ENCODE assay signal across 8 cellular contexts in genomic region chr5:124655943-124656459, GRCh38.
DNase-seq lines count a peak whose midpoint lies in the region; ATAC-seq and TF ChIP-seq lines count a peak whose summit lies in the region.

No MANE protein-coding gene starts in this region.

- H3K27ac ChIP-seq in A673 (ENCODE audit: low read depth, low read length, poor library complexity, severe bottlenecking) (no peak overlapping the region), coronary artery (peak overlapping the region in 1 of 2 donors; percentile 56), muscle layer of colon (ENCODE audit: low read depth, low read length) (peak overlapping the region; percentile 41)

- DNase-seq in A673 (ENCODE audit: low spot score) (peak; percentile 75), HFFc6 (peak; percentile 79), NCI-H446 treated with DMSO at 0.1 percent for 48 hours (lab: John Stamatoyannopoulos, UW) (peak; percentile 80), coronary artery (ENCODE audit: low spot score) (no peak), ureter (ENCODE audit: low spot score) (no peak), GM19238 (ENCODE audit: insufficient read length, low spot score) (no peak)

- H3K36me3 Mint-ChIP-seq in HFFc6 (ENCODE audit: low read depth) = no peaks in the 10 kb centered on the region

- H3K9me3 Mint-ChIP-seq in HFFc6 = no peaks in the 10 kb centered on the region

- TF ChIP-seq CTCF in A673 (conservative IDR thresholded peaks at IDR 0.05; ENCODE audit: low read depth, low read length) (no peak), HFFc6 (IDR thresholded peaks at IDR 0.05) (no peak), coronary artery (IDR thresholded peaks at IDR 0.05) (no peak)

- peaks cover 46% of the 10 kb centered on the region for H3K4me1 Mint-ChIP-seq in HFFc6 (ENCODE audit: low read depth)

- H3K27me3 ChIP-seq in A673 (replicated peaks; ENCODE audit: insufficient read depth, low read depth, low read length, poor library complexity) = no peaks in the 10 kb centered on the region
- H3K27me3 ChIP-seq in muscle layer of colon (ENCODE audit: control insufficient read depth in 1 of 2, insufficient read depth in 2 of 2, low read length in 2 of 2) = no peaks in the 10 kb centered on the region

- H3K4me1 ChIP-seq in A673 (ENCODE audit: insufficient read depth, low read length, poor library complexity, severe bottlenecking) (peaks cover 25% of the 10 kb centered on the region), muscle layer of colon (ENCODE audit: insufficient read depth, low read length) (peaks cover 72% of the 10 kb centered on the region)

- POLR2A ChIA-PET in A673 (lab: Charles Lee; ENCODE audit: low non-redundant PET) = no interaction called here

- H3K27ac Mint-ChIP-seq in HFFc6 = no peak overlapping the region

- H3K27me3 Mint-ChIP-seq in HFFc6 (ENCODE audit: insufficient read depth) = no peaks in the 10 kb centered on the region

- no peak overlapping the region for H3K4me3 Mint-ChIP-seq in HFFc6

- intact Hi-C loops in A673 (cut with micrococcal nuclease; ENCODE audit: unreplicated experiment) = loop anchor here (5.0 kb wide), 1 partner anchor 81 kb away; no protein-coding TSS in a partner anchor

- CTCF ChIA-PET in A673 (lab: Charles Lee) = no interaction called here

- ATAC-seq in GM19328 (IDR thresholded peaks at IDR 0.05; ENCODE audit: unreplicated experiment) = no peak

- H3K9ac ChIP-seq in muscle layer of colon (ENCODE audit: low read length) = no peak overlapping the region

- H3K4me3 ChIP-seq in A673 (ENCODE audit: low read depth, low read length, poor library complexity, severe bottlenecking) = no peak overlapping the region
- H3K4me3 ChIP-seq in coronary artery = peak overlapping the region; percentile 32
- no peak overlapping the region for H3K4me3 ChIP-seq in muscle layer of colon (ENCODE audit: low read depth in 1 of 2, low read length in 2 of 2)

- BruUV-seq in A673 (replicated peaks; lab: Mats Ljungman, UMichigan) = no TSS peak

- H3K36me3 ChIP-seq in A673 (ENCODE audit: insufficient read depth, low read length, poor library complexity, severe bottlenecking) (no peaks in the 10 kb centered on the region), muscle layer of colon (ENCODE audit: insufficient read depth, low read length) (no peaks in the 10 kb centered on the region)

- H3K9me3 ChIP-seq in A673 (ENCODE audit: low read depth, low read length, poor library complexity, severe bottlenecking) (no peaks in the 10 kb centered on the region), muscle layer of colon (ENCODE audit: low read length) (no peaks in the 10 kb centered on the region)

Comparison
In these comparisons a context has a peak if more than half of its experiments do, and no peak if none do; other contexts are left out.
1. DNase-seq: peak in A673 (single experiment), HFFc6 (single experiment) and NCI-H446 treated with DMSO at 0.1 percent for 48 hours (single experiment); none in coronary artery (single experiment), ureter (single experiment) and GM19238 (single experiment).